In genomic region chr3:182967218-182968204, GRCh38 we compare ENCODE assay signal across 9 cellular contexts. TPM values are rescaled to one million over a fixed set of nuclear protein-coding genes. Genes with fewer than 3 reads are reported as not detected.
DNase-seq lines count a peak whose midpoint lies in the region; ATAC-seq, FAIRE-seq and TF ChIP-seq lines count a peak whose summit lies in the region.
"Had no signal": no experiment of that assay in that cellular context is flagged by ENCODE, and none has a peak within 500 bp of the region (broad histone marks: within the 10 kb centered on the region; RNA-seq: fewer than 3 reads in every experiment).

No MANE protein-coding gene starts in this region.

- DNase-seq in dermis blood vessel endothelial cell (peak; percentile 15), RCC 7860 (ENCODE audit: low spot score) (no peak), lower lobe of right lung (no peak), NCI-H1436 (lab: John Stamatoyannopoulos, UW) (no peak)
- no peak for DNase-seq in activated effector memory CD4-positive, alpha-beta T cell treated with Interleukin-2 at 50 U/mL for 16 hours
- DNase-seq: NCI-H82 had no signal

- no peak overlapping the region for H3K4me3 ChIP-seq in lower lobe of right lung

- intact Hi-C loops in lower lobe of right lung (cut with DNase I), result no loop called here

- no peak overlapping the region for H3K27ac ChIP-seq in lower lobe of right lung

- H3K27me3 ChIP-seq in lower lobe of right lung (ENCODE audit: low read depth), result no peaks in the 10 kb centered on the region

- peaks cover 32% of the 10 kb centered on the region for H3K4me1 ChIP-seq in lower lobe of right lung

- no peak for TF ChIP-seq POLR2A in GM18505 (IDR thresholded peaks at IDR 0.05; ENCODE audit: borderline replicate concordance, extremely low read depth, insufficient read depth, insufficient read length)

- H3K36me3 ChIP-seq in lower lobe of right lung, result peaks cover 14% of the 10 kb centered on the region

- no peak for FAIRE-seq in RCC 7860 (lab: Jason Lieb, UNC)

- H3K9me3 ChIP-seq in lower lobe of right lung, result no peaks in the 10 kb centered on the region

- TF ChIP-seq CTCF in lower lobe of right lung (IDR thresholded peaks at IDR 0.05), result no peak

- ATAC-seq in GM18505 (IDR thresholded peaks at IDR 0.05; ENCODE audit: unreplicated experiment) (peak; percentile 53), GM21528 (IDR thresholded peaks at IDR 0.05; ENCODE audit: low FRiP score, unreplicated experiment) (peak; percentile 59), HG03521 (IDR thresholded peaks at IDR 0.05; ENCODE audit: unreplicated experiment) (peak; percentile 45), lower lobe of right lung (no peak)

RNA-seq across cellular contexts. Expression of gene DCUN1D1, which starts 12.8 kb away (rescaled TPM):
- 34.0 and 37.0 TPM in 2 replicates for total RNA-seq in dermis blood vessel endothelial cell
- total RNA-seq in lower lobe of right lung, result 53.2 TPM

Comparison
In these comparisons a context has a peak if more than half of its experiments do, and no peak if none do; other contexts are left out.
1. ATAC-seq: peak in GM18505 (single experiment), GM21528 (single experiment) and HG03521 (single experiment); none in lower lobe of right lung (0 of 2).